In the genomic region with DNA sequence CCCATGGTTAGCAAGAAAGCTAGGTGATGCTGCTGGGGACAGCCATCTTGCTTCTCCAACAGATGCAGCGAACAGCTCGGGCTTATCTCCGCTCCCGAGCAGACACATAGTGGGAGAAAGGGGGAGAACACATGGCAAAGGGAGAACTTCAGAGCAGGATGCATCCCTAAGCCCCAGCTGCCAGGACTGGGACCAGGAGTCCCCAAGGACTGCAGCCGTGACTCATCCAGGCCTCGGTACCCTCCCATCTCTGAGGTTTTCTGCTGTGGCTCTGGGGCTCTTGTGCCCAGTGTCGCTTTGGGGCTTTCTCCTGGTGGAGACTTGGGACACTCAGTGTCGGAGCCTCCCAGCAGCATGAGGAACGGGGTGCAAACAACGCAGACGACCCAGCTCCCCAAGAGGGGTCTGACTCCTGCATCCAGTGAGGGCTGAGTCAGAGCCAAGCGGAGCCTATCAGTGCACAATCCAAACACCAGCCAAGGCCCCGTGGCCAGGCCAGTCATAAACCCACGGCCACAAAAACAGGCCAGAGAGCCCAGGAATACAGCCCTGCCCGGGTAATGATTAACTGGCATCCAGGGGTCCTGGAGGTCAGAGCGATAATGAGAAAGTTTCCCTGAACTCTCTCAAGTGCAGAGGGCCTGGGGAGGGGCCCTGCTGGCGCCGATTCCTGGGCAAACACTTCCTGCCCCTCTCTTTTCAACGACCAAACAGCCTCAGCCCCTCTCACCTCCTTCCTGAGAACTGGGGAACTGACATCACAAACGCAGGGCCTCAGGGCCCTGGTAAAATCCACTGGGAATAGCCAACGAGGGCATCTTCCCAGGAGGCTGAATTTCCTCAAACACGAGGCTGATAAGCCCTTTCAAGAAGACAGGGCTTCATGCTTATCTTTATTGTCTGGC, we compare ENCODE assay signal across 1 cellular context.
A peak's percentile ranks its signal among the peaks of the same experiment; 100 is the strongest.
TF ChIP-seq lines count a peak whose summit lies in the region.

No MANE protein-coding gene starts in this region.

TF ChIP-seq in HepG2, 621 proteins besides CTCF, POLR2A, EP300 and RAD21 (continued from another document and continues in another):
- TF ChIP-seq, protein P1, sequence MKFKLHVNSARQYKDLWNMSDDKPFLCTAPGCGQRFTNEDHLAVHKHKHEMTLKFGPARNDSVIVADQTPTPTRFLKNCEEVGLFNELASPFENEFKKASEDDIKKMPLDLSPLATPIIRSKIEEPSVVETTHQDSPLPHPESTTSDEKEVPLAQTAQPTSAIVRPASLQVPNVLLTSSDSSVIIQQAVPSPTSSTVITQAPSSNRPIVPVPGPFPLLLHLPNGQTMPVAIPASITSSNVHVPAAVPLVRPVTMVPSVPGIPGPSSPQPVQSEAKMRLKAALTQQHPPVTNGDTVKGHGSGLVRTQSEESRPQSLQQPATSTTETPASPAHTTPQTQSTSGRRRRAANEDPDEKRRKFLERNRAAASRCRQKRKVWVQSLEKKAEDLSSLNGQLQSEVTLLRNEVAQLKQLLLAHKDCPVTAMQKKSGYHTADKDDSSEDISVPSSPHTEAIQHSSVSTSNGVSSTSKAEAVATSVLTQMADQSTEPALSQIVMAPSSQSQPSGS (CRISPR knock-in tag; IDR thresholded peaks at IDR 0.05), result no peak; the same call in 1 of the 2 replicates
- TF ChIP-seq HDAC2 (CRISPR knock-in tag; IDR thresholded peaks at IDR 0.05) (peak; percentile 65), RAD51 (IDR thresholded peaks at IDR 0.05; ENCODE audit: borderline replicate concordance) (no peak), ZNF562 (CRISPR knock-in tag; IDR thresholded peaks at IDR 0.05; ENCODE audit: borderline replicate concordance) (no peak), GTF2F1 (IDR thresholded peaks at IDR 0.05; ENCODE audit: low read length) (no peak), ZNF781 (CRISPR knock-in tag; IDR thresholded peaks at IDR 0.05; ENCODE audit: borderline replicate concordance, not compliant biosample characterization) (no peak), ZNF121 (CRISPR knock-in tag; IDR thresholded peaks at IDR 0.05) (peak; percentile 72), NFIC (IDR thresholded peaks at IDR 0.05; ENCODE audit: low read length) (no peak), ZBTB42 (CRISPR knock-in tag; IDR thresholded peaks at IDR 0.05) (no peak), GTF3A (CRISPR knock-in tag; conservative IDR thresholded peaks at IDR 0.05) (no peak), FOXP1 (IDR thresholded peaks at IDR 0.05) (no peak), FOXP1 (CRISPR knock-in tag; IDR thresholded peaks at IDR 0.05) (peak; percentile 50), ZSCAN31 (CRISPR knock-in tag; IDR thresholded peaks at IDR 0.05; ENCODE audit: low read depth) (no peak), ZBTB8A (CRISPR knock-in tag; IDR thresholded peaks at IDR 0.05; ENCODE audit: borderline replicate concordance, low read depth) (no peak), TEAD3 (CRISPR knock-in tag; optimal IDR thresholded peaks at IDR 0.05; ENCODE audit: borderline replicate concordance) (peak; percentile 32), RORA (CRISPR knock-in tag; IDR thresholded peaks at IDR 0.05) (no peak), ATF7 (IDR thresholded peaks at IDR 0.05) (no peak), ATF7 (CRISPR knock-in tag; IDR thresholded peaks at IDR 0.05) (no peak), TMF1 (CRISPR knock-in tag; IDR thresholded peaks at IDR 0.05; ENCODE audit: low read depth) (no peak), KDM1A (CRISPR knock-in tag; IDR thresholded peaks at IDR 0.05) (no peak), ARNT2 (CRISPR knock-in tag; IDR thresholded peaks at IDR 0.05; ENCODE audit: low read depth) (0 out of 2 replicates have a peak, but pooled peaks have one; percentile 9), ZNF256 (CRISPR knock-in tag; conservative IDR thresholded peaks at IDR 0.05) (no peak)
- TF ChIP-seq, protein P2, sequence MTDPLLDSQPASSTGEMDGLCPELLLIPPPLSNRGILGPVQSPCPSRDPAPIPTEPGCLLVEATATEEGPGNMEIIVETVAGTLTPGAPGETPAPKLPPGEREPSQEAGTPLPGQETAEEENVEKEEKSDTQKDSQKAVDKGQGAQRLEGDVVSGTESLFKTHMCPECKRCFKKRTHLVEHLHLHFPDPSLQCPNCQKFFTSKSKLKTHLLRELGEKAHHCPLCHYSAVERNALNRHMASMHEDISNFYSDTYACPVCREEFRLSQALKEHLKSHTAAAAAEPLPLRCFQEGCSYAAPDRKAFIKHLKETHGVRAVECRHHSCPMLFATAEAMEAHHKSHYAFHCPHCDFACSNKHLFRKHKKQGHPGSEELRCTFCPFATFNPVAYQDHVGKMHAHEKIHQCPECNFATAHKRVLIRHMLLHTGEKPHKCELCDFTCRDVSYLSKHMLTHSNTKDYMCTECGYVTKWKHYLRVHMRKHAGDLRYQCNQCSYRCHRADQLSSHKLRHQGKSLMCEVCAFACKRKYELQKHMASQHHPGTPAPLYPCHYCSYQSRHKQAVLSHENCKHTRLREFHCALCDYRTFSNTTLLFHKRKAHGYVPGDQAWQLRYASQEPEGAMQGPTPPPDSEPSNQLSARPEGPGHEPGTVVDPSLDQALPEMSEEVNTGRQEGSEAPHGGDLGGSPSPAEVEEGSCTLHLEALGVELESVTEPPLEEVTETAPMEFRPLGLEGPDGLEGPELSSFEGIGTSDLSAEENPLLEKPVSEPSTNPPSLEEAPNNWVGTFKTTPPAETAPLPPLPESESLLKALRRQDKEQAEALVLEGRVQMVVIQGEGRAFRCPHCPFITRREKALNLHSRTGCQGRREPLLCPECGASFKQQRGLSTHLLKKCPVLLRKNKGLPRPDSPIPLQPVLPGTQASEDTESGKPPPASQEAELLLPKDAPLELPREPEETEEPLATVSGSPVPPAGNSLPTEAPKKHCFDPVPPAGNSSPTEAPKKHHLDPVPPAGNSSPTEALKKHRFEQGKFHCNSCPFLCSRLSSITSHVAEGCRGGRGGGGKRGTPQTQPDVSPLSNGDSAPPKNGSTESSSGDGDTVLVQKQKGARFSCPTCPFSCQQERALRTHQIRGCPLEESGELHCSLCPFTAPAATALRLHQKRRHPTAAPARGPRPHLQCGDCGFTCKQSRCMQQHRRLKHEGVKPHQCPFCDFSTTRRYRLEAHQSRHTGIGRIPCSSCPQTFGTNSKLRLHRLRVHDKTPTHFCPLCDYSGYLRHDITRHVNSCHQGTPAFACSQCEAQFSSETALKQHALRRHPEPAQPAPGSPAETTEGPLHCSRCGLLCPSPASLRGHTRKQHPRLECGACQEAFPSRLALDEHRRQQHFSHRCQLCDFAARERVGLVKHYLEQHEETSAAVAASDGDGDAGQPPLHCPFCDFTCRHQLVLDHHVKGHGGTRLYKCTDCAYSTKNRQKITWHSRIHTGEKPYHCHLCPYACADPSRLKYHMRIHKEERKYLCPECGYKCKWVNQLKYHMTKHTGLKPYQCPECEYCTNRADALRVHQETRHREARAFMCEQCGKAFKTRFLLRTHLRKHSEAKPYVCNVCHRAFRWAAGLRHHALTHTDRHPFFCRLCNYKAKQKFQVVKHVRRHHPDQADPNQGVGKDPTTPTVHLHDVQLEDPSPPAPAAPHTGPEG (CRISPR knock-in tag; IDR thresholded peaks at IDR 0.05), result no peak
- TF ChIP-seq, protein P3, sequence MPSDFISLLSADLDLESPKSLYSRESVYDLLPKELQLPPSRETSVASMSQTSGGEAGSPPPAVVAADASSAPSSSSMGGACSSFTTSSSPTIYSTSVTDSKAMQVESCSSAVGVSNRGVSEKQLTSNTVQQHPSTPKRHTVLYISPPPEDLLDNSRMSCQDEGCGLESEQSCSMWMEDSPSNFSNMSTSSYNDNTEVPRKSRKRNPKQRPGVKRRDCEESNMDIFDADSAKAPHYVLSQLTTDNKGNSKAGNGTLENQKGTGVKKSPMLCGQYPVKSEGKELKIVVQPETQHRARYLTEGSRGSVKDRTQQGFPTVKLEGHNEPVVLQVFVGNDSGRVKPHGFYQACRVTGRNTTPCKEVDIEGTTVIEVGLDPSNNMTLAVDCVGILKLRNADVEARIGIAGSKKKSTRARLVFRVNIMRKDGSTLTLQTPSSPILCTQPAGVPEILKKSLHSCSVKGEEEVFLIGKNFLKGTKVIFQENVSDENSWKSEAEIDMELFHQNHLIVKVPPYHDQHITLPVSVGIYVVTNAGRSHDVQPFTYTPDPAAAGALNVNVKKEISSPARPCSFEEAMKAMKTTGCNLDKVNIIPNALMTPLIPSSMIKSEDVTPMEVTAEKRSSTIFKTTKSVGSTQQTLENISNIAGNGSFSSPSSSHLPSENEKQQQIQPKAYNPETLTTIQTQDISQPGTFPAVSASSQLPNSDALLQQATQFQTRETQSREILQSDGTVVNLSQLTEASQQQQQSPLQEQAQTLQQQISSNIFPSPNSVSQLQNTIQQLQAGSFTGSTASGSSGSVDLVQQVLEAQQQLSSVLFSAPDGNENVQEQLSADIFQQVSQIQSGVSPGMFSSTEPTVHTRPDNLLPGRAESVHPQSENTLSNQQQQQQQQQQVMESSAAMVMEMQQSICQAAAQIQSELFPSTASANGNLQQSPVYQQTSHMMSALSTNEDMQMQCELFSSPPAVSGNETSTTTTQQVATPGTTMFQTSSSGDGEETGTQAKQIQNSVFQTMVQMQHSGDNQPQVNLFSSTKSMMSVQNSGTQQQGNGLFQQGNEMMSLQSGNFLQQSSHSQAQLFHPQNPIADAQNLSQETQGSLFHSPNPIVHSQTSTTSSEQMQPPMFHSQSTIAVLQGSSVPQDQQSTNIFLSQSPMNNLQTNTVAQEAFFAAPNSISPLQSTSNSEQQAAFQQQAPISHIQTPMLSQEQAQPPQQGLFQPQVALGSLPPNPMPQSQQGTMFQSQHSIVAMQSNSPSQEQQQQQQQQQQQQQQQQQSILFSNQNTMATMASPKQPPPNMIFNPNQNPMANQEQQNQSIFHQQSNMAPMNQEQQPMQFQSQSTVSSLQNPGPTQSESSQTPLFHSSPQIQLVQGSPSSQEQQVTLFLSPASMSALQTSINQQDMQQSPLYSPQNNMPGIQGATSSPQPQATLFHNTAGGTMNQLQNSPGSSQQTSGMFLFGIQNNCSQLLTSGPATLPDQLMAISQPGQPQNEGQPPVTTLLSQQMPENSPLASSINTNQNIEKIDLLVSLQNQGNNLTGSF (CRISPR knock-in tag; IDR thresholded peaks at IDR 0.05), result no peak
- TF ChIP-seq, protein P4, sequence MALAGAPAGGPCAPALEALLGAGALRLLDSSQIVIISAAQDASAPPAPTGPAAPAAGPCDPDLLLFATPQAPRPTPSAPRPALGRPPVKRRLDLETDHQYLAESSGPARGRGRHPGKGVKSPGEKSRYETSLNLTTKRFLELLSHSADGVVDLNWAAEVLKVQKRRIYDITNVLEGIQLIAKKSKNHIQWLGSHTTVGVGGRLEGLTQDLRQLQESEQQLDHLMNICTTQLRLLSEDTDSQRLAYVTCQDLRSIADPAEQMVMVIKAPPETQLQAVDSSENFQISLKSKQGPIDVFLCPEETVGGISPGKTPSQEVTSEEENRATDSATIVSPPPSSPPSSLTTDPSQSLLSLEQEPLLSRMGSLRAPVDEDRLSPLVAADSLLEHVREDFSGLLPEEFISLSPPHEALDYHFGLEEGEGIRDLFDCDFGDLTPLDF (CRISPR knock-in tag; IDR thresholded peaks at IDR 0.05), result no peak
- TF ChIP-seq, protein P5, sequence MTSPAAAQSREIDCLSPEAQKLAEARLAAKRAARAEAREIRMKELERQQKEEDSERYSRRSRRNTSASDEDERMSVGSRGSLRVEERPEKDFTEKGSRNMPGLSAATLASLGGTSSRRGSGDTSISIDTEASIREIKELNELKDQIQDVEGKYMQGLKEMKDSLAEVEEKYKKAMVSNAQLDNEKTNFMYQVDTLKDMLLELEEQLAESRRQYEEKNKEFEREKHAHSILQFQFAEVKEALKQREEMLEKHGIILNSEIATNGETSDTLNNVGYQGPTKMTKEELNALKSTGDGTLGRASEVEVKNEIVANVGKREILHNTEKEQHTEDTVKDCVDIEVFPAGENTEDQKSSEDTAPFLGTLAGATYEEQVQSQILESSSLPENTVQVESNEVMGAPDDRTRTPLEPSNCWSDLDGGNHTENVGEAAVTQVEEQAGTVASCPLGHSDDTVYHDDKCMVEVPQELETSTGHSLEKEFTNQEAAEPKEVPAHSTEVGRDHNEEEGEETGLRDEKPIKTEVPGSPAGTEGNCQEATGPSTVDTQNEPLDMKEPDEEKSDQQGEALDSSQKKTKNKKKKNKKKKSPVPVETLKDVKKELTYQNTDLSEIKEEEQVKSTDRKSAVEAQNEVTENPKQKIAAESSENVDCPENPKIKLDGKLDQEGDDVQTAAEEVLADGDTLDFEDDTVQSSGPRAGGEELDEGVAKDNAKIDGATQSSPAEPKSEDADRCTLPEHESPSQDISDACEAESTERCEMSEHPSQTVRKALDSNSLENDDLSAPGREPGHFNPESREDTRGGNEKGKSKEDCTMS (CRISPR knock-in tag; conservative IDR thresholded peaks at IDR 0.05), result no peak
- TF ChIP-seq, protein P6, sequence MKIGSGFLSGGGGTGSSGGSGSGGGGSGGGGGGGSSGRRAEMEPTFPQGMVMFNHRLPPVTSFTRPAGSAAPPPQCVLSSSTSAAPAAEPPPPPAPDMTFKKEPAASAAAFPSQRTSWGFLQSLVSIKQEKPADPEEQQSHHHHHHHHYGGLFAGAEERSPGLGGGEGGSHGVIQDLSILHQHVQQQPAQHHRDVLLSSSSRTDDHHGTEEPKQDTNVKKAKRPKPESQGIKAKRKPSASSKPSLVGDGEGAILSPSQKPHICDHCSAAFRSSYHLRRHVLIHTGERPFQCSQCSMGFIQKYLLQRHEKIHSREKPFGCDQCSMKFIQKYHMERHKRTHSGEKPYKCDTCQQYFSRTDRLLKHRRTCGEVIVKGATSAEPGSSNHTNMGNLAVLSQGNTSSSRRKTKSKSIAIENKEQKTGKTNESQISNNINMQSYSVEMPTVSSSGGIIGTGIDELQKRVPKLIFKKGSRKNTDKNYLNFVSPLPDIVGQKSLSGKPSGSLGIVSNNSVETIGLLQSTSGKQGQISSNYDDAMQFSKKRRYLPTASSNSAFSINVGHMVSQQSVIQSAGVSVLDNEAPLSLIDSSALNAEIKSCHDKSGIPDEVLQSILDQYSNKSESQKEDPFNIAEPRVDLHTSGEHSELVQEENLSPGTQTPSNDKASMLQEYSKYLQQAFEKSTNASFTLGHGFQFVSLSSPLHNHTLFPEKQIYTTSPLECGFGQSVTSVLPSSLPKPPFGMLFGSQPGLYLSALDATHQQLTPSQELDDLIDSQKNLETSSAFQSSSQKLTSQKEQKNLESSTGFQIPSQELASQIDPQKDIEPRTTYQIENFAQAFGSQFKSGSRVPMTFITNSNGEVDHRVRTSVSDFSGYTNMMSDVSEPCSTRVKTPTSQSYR (CRISPR knock-in tag; IDR thresholded peaks at IDR 0.05; ENCODE audit: borderline replicate concordance), result no peak
- TF ChIP-seq, protein P7, sequence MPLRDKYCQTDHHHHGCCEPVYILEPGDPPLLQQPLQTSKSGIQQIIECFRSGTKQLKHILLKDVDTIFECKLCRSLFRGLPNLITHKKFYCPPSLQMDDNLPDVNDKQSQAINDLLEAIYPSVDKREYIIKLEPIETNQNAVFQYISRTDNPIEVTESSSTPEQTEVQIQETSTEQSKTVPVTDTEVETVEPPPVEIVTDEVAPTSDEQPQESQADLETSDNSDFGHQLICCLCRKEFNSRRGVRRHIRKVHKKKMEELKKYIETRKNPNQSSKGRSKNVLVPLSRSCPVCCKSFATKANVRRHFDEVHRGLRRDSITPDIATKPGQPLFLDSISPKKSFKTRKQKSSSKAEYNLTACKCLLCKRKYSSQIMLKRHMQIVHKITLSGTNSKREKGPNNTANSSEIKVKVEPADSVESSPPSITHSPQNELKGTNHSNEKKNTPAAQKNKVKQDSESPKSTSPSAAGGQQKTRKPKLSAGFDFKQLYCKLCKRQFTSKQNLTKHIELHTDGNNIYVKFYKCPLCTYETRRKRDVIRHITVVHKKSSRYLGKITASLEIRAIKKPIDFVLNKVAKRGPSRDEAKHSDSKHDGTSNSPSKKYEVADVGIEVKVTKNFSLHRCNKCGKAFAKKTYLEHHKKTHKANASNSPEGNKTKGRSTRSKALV (CRISPR knock-in tag; IDR thresholded peaks at IDR 0.05), result no peak
